In the genomic region with DNA sequence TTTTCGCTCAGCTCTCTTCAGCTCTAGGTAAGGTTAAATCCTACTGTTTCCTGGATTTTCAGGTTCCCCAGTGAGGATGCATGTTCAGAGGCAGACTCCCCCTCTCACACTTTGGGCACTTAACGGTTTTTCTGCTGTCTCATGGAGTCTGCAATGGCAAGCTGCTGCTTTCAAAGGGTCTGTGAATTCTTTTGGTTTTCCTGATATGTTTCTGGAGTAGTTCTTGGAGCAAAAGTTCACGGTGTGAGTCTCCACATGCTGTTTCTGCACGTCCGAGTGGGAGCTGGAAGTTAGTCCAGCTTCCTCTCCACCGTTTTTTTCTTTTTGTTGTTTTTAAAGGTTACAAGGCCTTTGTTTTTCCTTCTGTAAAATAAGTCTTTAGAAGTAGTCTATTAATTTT, we compare ENCODE assay signal across 14 cellular contexts. TPM values are rescaled to one million over a fixed set of nuclear protein-coding genes. Genes with fewer than 3 reads are reported as not detected.
DNase-seq lines count a peak whose midpoint lies in the region; ATAC-seq, FAIRE-seq and TF ChIP-seq lines count a peak whose summit lies in the region.
"Had no signal": no experiment of that assay in that cellular context is flagged by ENCODE, and none has a peak within 500 bp of the region (broad histone marks: within the 10 kb centered on the region; RNA-seq: fewer than 3 reads in every experiment).

No MANE protein-coding gene starts in this region.

- POLR2A ChIA-PET in endothelial cell of umbilical vein (lab: Charles Lee): no interaction called here

- H2BK12ac ChIP-seq in trophoblast cell (ENCODE audit: low read length): peak overlapping the region; percentile 27

- H3K27ac Mint-ChIP-seq in T-helper 1 cell treated with Interleukin-12 subunit alpha and Interleukin-12 subunit beta and Interleukin-4 antibody, amounts not matched to agents 30 μg/mL and 1 μg/mL, for 36 hours: peak overlapping the region; percentile 60

- TF ChIP-seq CTCF in RWPE2 (IDR thresholded peaks at IDR 0.05; ENCODE audit: poor library complexity, severe bottlenecking): no peak
- no peak for TF ChIP-seq CTCF in endothelial cell of umbilical vein (IDR thresholded peaks at IDR 0.05; ENCODE audit: extremely low read depth in 1 of 2, insufficient read depth in 1 of 2, low read depth in 1 of 2, low read length in 2 of 2)

- H3K9me3 Mint-ChIP-seq in T-helper 1 cell treated with Interleukin-12 subunit alpha and Interleukin-12 subunit beta and Interleukin-4 antibody, amounts not matched to agents 30 μg/mL and 1 μg/mL, for 36 hours: no peaks in the 10 kb centered on the region
- H3K9me3 Mint-ChIP-seq: activated naive CD4-positive, alpha-beta T cell treated with anti-CD3 and anti-CD28 coated beads, Interleukin-2, amount 50 U/mL, for 72 hours; naive B cell had no signal

- peak overlapping the region; percentile 88 for H2BK5ac ChIP-seq in trophoblast cell (ENCODE audit: low read depth, low read length, poor library complexity)

- H3K18ac ChIP-seq in trophoblast cell (ENCODE audit: low read length): peak overlapping the region; percentile 35

- H3K4ac ChIP-seq in trophoblast cell (ENCODE audit: low read depth, low read length): peak overlapping the region; percentile 90

- no peaks in the 10 kb centered on the region for H3K36me3 ChIP-seq in RWPE2 (ENCODE audit: low read depth)
- no peaks in the 10 kb centered on the region for H3K36me3 ChIP-seq in endothelial cell of umbilical vein (ENCODE audit: control insufficient read depth in 2 of 2, extremely low read depth in 1 of 2, insufficient read depth in 2 of 2, low read length in 2 of 2)
- no peaks in the 10 kb centered on the region for H3K36me3 ChIP-seq in trophoblast cell (ENCODE audit: control insufficient read depth in 1 of 2, insufficient read depth in 2 of 2, low read length in 2 of 2)

- no peaks in the 10 kb centered on the region for H4K20me1 ChIP-seq in endothelial cell of umbilical vein (replicated peaks; ENCODE audit: control insufficient read depth, extremely low read depth, insufficient read depth, low read length)

- H3K79me2 ChIP-seq in endothelial cell of umbilical vein (ENCODE audit: control insufficient read depth, insufficient read depth, low read length) (peaks cover 46% of the 10 kb centered on the region), trophoblast cell (ENCODE audit: control insufficient read depth, insufficient read depth, low read length, poor library complexity) (peaks cover 18% of the 10 kb centered on the region)

- H2AFZ ChIP-seq in endothelial cell of umbilical vein (ENCODE audit: low read depth, low read length): no peak overlapping the region
- H2AFZ ChIP-seq in trophoblast cell (ENCODE audit: insufficient read depth, low read length, poor library complexity): no peak overlapping the region

- WGBS in trophoblast cell (ENCODE audit: extremely low coverage, insufficient coverage, insufficient read length): no CpG with 5 or more reads among the region's 6 CpGs

- H3K9ac ChIP-seq in endothelial cell of umbilical vein (replicated peaks; ENCODE audit: extremely low read depth, insufficient read depth, low read length): no peak overlapping the region
- H3K9ac ChIP-seq in trophoblast cell (ENCODE audit: low read length): no peak overlapping the region

- dilution Hi-C loops in endothelial cell of umbilical vein (cut with MboI; ENCODE audit: extremely low pct_ligation_motif_present, low sequenced_read_pairs): no loop called here

- H3K9me3 ChIP-seq in RWPE2 (ENCODE audit: severe bottlenecking) (no peaks in the 10 kb centered on the region), endothelial cell of umbilical vein (replicated peaks; ENCODE audit: control insufficient read depth, insufficient read depth, low read length) (no peaks in the 10 kb centered on the region), trophoblast cell (ENCODE audit: insufficient read depth, low read depth, low read length) (no peaks in the 10 kb centered on the region)

- H3K4me3 ChIP-seq in RWPE2 (ENCODE audit: severe bottlenecking) (no peak overlapping the region), endothelial cell of umbilical vein (replicated peaks in 1 of 3; ENCODE audit: insufficient read depth in 1 of 3, low read depth in 1 of 3, low read length in 3 of 3) (no peak overlapping the region), trophoblast cell (ENCODE audit: low read depth, low read length) (no peak overlapping the region)

- H4K8ac ChIP-seq in trophoblast cell (ENCODE audit: low read depth, low read length): peak overlapping the region; percentile 85

- H4K12ac ChIP-seq in trophoblast cell (ENCODE audit: low read depth, low read length): no peak overlapping the region

- DNase-seq in T-helper 1 cell: no peak
- no peak for DNase-seq in RWPE2 (ENCODE audit: low spot score)
- DNase-seq in endothelial cell of umbilical vein (ENCODE audit: low read depth, low spot score): peak; percentile 56
- DNase-seq in trophoblast cell: no peak
- no peak for DNase-seq in LoVo (ENCODE audit: low spot score)
- no peak for DNase-seq in iPS-NIHi11 (ENCODE audit: low spot score)
- DNase-seq: activated CD4-positive, CD25-positive, alpha-beta regulatory T cell treated with anti-CD3 and anti-CD28 coated beads, Interleukin-2, amount 50 U/mL, for 72 hours; naive B cell; NCI-H526 treated with DMSO at 0.1 percent for 48 hours had no signal

- H3K4me3 Mint-ChIP-seq in T-helper 1 cell treated with Interleukin-12 subunit alpha and Interleukin-12 subunit beta and Interleukin-4 antibody, amounts not matched to agents 30 μg/mL and 1 μg/mL, for 36 hours: no peak overlapping the region

- H2AK5ac ChIP-seq in trophoblast cell (ENCODE audit: low read length): peak overlapping the region; percentile 51

- no peak overlapping the region for H3K23ac ChIP-seq in trophoblast cell (ENCODE audit: low read length)

- no peak for FAIRE-seq in endothelial cell of umbilical vein (lab: Jason Lieb, UNC)
- FAIRE-seq: A204.1 had no signal

- H3K27ac ChIP-seq in RWPE2 (ENCODE audit: poor library complexity, severe bottlenecking) (peak overlapping the region; percentile 49), endothelial cell of umbilical vein (ENCODE audit: insufficient read depth, low read depth, low read length) (no peak overlapping the region), trophoblast cell (ENCODE audit: low read depth, low read length) (peak overlapping the region; percentile 94)
- H3K27ac ChIP-seq: HL-60 had no signal

- peaks cover 45% of the 10 kb centered on the region for H3K4me1 Mint-ChIP-seq in T-helper 1 cell treated with Interleukin-12 subunit alpha and Interleukin-12 subunit beta and Interleukin-4 antibody, amounts not matched to agents 30 μg/mL and 1 μg/mL, for 36 hours (ENCODE audit: low read depth)

- H3K27me3 ChIP-seq in RWPE2 (ENCODE audit: insufficient read depth, poor library complexity, severe bottlenecking) (no peaks in the 10 kb centered on the region), endothelial cell of umbilical vein (ENCODE audit: control insufficient read depth in 2 of 2, insufficient read depth in 2 of 2, low read length in 2 of 2) (no peaks in the 10 kb centered on the region), trophoblast cell (ENCODE audit: insufficient read depth, low read length) (no peaks in the 10 kb centered on the region)

- intact Hi-C loops in endothelial cell of umbilical vein (cut with micrococcal nuclease): no loop called here

- H3K4me2 ChIP-seq in endothelial cell of umbilical vein (ENCODE audit: insufficient read depth, low read length) (no peak overlapping the region), trophoblast cell (ENCODE audit: low read length) (peak overlapping the region; percentile 24)

- no peaks in the 10 kb centered on the region for H3K27me3 Mint-ChIP-seq in T-helper 1 cell treated with Interleukin-12 subunit alpha and Interleukin-12 subunit beta and Interleukin-4 antibody, amounts not matched to agents 30 μg/mL and 1 μg/mL, for 36 hours (ENCODE audit: low read depth)
- H3K27me3 Mint-ChIP-seq: naive B cell had no signal

- no TSS peak for BruUV-seq in endothelial cell of umbilical vein (replicated peaks; lab: Mats Ljungman, UMichigan)

- no peaks in the 10 kb centered on the region for H3K9me1 ChIP-seq in endothelial cell of umbilical vein (replicated peaks; ENCODE audit: control insufficient read depth, extremely low read depth, insufficient read depth, low read length)

- CTCF ChIA-PET in endothelial cell of umbilical vein (lab: Charles Lee): interaction anchor here (0.8 to 2.0 kb wide), 4 partner anchors 10 to 746 kb away, joined by 3 to 6 read pairs (median 3); partner anchors contain the start of gene DNAJC15

- H4K91ac ChIP-seq in trophoblast cell (ENCODE audit: low read depth, low read length): peak overlapping the region; percentile 96

- H3K79me1 ChIP-seq in trophoblast cell (ENCODE audit: low read length): peaks cover 44% of the 10 kb centered on the region

- H2BK120ac ChIP-seq in trophoblast cell (ENCODE audit: insufficient read depth, low read length, poor library complexity): peak overlapping the region; percentile 97

- no peak for ATAC-seq in RWPE2 (ENCODE audit: low read depth)
- ATAC-seq in HG03354 (IDR thresholded peaks at IDR 0.05; ENCODE audit: poor library complexity, severe bottlenecking, unreplicated experiment): no peak

- peaks cover 14% of the 10 kb centered on the region for H3K36me3 Mint-ChIP-seq in T-helper 1 cell treated with Interleukin-12 subunit alpha and Interleukin-12 subunit beta and Interleukin-4 antibody, amounts not matched to agents 30 μg/mL and 1 μg/mL, for 36 hours (ENCODE audit: low read depth)

- no peak for TF ChIP-seq POLR2A in endothelial cell of umbilical vein (IDR thresholded peaks at IDR 0.05; ENCODE audit: low read depth, low read length)

- H3K14ac ChIP-seq in trophoblast cell (ENCODE audit: low read length): peak overlapping the region; percentile 91

- peaks cover 20% of the 10 kb centered on the region for H3K4me1 ChIP-seq in RWPE2 (ENCODE audit: insufficient read depth, poor library complexity, severe bottlenecking)
- H3K4me1 ChIP-seq in endothelial cell of umbilical vein (ENCODE audit: control insufficient read depth, extremely low read depth, insufficient read depth, low read length): peaks cover 29% of the 10 kb centered on the region
- peaks cover 33 to 43% of the 10 kb centered on the region in 2 experiments for H3K4me1 ChIP-seq in trophoblast cell (ENCODE audit: control insufficient read depth in 1 of 2, insufficient read depth in 2 of 2, low read length in 2 of 2)

TF ChIP-seq in endothelial cell of umbilical vein, 7 proteins besides CTCF, POLR2A, EP300 and RAD21 (continues in another document):
- TF ChIP-seq EZH2 (IDR thresholded peaks at IDR 0.05; ENCODE audit: borderline replicate concordance, low read depth, low read length, severe bottlenecking): no peak

RNA-seq across cellular contexts. Expression of gene DNAJC15, which starts 35.5 kb away (rescaled TPM):
- 20.9 and 21.8 TPM in 2 replicates for total RNA-seq in endothelial cell of umbilical vein
- 33.7 and 40.8 TPM in 2 replicates for polyA plus RNA-seq in endothelial cell of umbilical vein
- polyA plus RNA-seq in endothelial cell of umbilical vein (2011; cell fraction: cytosol; rRNA removed): 49.2 and 49.6 TPM in 2 replicates
- polyA plus RNA-seq in endothelial cell of umbilical vein (2011; cell fraction: nucleus; rRNA removed): 14.0 and 16.3 TPM in 2 replicates
- polyA plus RNA-seq in endothelial cell of umbilical vein (2012): 26.9 and 27.9 TPM in 2 replicates
- 37.4 and 45.0 TPM in 2 replicates for polyA minus RNA-seq in endothelial cell of umbilical vein
- polyA minus RNA-seq in endothelial cell of umbilical vein (2011; cell fraction: cytosol; rRNA and poly(A)+ RNA removed): 5.6 TPM
- polyA minus RNA-seq in endothelial cell of umbilical vein (2011; cell fraction: nucleus; rRNA and poly(A)+ RNA removed): 10.0 and 12.5 TPM in 2 replicates
- polyA plus RNA-seq in trophoblast cell (2013): 13.2 and 13.3 TPM in 2 replicates
